10 cellular contexts compared by ENCODE assay signal in genomic region chr3:77348244-77348855, GRCh38.
DNase-seq lines count a peak whose midpoint lies in the region; ATAC-seq, FAIRE-seq and TF ChIP-seq lines count a peak whose summit lies in the region.
"Had no signal": no experiment of that assay in that cellular context is flagged by ENCODE, and none has a peak within 500 bp of the region (broad histone marks: within the 10 kb centered on the region; RNA-seq: fewer than 3 reads in every experiment).

No MANE protein-coding gene starts in this region.

- TF ChIP-seq CTCF in cardiac muscle cell (IDR thresholded peaks at IDR 0.05; ENCODE audit: low read depth, low read length) (peak; percentile 26), fibroblast of pulmonary artery (IDR thresholded peaks at IDR 0.05; ENCODE audit: low read length, missing control alignments) (peak; percentile 36), upper lobe of right lung (IDR thresholded peaks at IDR 0.05) (peak; percentile 34)

- ATAC-seq in Right ventricle myocardium inferior: no peak
- ATAC-seq in upper lobe of right lung: peak; percentile 58
- no peak for ATAC-seq in esophagus mucosa
- ATAC-seq: T-helper 17 cell had no signal

- no peaks in the 10 kb centered on the region for H3K27me3 ChIP-seq in cardiac muscle cell
- H3K27me3 ChIP-seq in upper lobe of right lung: no peaks in the 10 kb centered on the region

- H3K27ac ChIP-seq in cardiac muscle cell: no peak overlapping the region
- H3K27ac ChIP-seq in upper lobe of right lung: no peak overlapping the region

- intact Hi-C loops in Right ventricle myocardium inferior (cut with DNase I): loop anchor here (10.0 kb wide), 1 partner anchor 856 kb away; no protein-coding TSS in a partner anchor
- intact Hi-C loops in upper lobe of right lung (cut with DNase I): no loop called here

- H3K4me1 ChIP-seq in cardiac muscle cell (ENCODE audit: low read depth): no peaks in the 10 kb centered on the region
- no peaks in the 10 kb centered on the region for H3K4me1 ChIP-seq in upper lobe of right lung

- H3K4me3 ChIP-seq in cardiac muscle cell (no peak overlapping the region), fibroblast of pulmonary artery (replicated peaks; ENCODE audit: low read depth, low read length) (no peak overlapping the region), upper lobe of right lung (no peak overlapping the region)

- DNase-seq in cardiac muscle cell (ENCODE audit: low read depth in 1 of 2, low spot score in 1 of 2) (peak; percentile 19 to 60), Right ventricle myocardium inferior (ENCODE audit: missing footprints) (no peak), RCC 7860 (ENCODE audit: low spot score) (peak; percentile 14), fibroblast of pulmonary artery (ENCODE audit: low read depth) (peak; percentile 20), upper lobe of right lung (no peak), NCI-H1048 (lab: John Stamatoyannopoulos, UW) (no peak), cerebellar cortex (ENCODE audit: low spot score) (no peak)
- DNase-seq: CD8-positive, alpha-beta memory T cell; T-helper 17 cell had no signal

- no peak for FAIRE-seq in RCC 7860 (lab: Jason Lieb, UNC)

- H3K36me3 ChIP-seq in cardiac muscle cell (no peaks in the 10 kb centered on the region), upper lobe of right lung (no peaks in the 10 kb centered on the region)

- H3K9me3 ChIP-seq in cardiac muscle cell (ENCODE audit: low read depth): no peaks in the 10 kb centered on the region
- H3K9me3 ChIP-seq in upper lobe of right lung: no peaks in the 10 kb centered on the region

Comparison
In these comparisons a context has a peak if more than half of its experiments do, and no peak if none do; other contexts are left out.
1. DNase-seq: peak in cardiac muscle cell (2 of 2), RCC 7860 (single experiment) and fibroblast of pulmonary artery (single experiment); none in Right ventricle myocardium inferior (single experiment), upper lobe of right lung (single experiment), NCI-H1048 (single experiment) and cerebellar cortex (single experiment).
2. Peak in every context shown above with its lines, with median percentiles within 50 percentile points of each other: CTCF ChIP-seq.